Comparison of ENCODE assay signal across 30 cellular contexts in genomic region chr1:20836230-20836629, GRCh38.
"Had no signal": no experiment of that assay in that cellular context is flagged by ENCODE, and none has a peak within 500 bp of the region (broad histone marks: within the 10 kb centered on the region; RNA-seq: fewer than 3 reads in every experiment).

No MANE protein-coding gene starts in this region.

- DNase-seq: naive thymus-derived CD4-positive, alpha-beta T cell; natural killer cell; nucleus accumbens; pancreas; posterior cingulate gyrus; psoas muscle; right cardiac atrium; spleen; stimulated activated CD4-positive, alpha-beta T cell treated with anti-CD3 and anti-CD28 coated beads, Interleukin-12 subunit alpha, Interleukin-12 subunit beta, amount 100 ng/mL, for 4 hours; stimulated activated CD4-positive, alpha-beta T cell treated with anti-CD3 and anti-CD28 coated beads, Interleukin-1b, Interleukin-23, amount 100 ng/mL, for 48 hours; stimulated activated CD4-positive, alpha-beta T cell treated with anti-CD3 and anti-CD28 coated beads, Interleukin-4, amount 100 ng/mL, for 1 hour; stimulated activated CD4-positive, alpha-beta T cell treated with anti-CD3 and anti-CD28 coated beads, Interleukin-4, amount 100 ng/mL, for 4 hours; stimulated activated CD8-positive, alpha-beta memory T cell treated with anti-CD3 and anti-CD28 coated beads, Interleukin-4, amount 100 ng/mL, for 48 hours; stimulated activated naive B cell treated with anti-CD40 and anti-IgM and Interleukin-4, amounts not matched to agents 10 μg/mL and 1 μg/mL and 100 μg/mL, for 72 hours; stimulated activated naive CD4-positive, alpha-beta T cell treated with Interleukin-2 at 50 U/mL for 16 hours; stomach; thyroid gland; trophoblast cell; upper lobe of left lung had no signal

- H3K4me1 ChIP-seq: neural progenitor cell, pancreas, psoas muscle, stomach, upper lobe of left lung had no signal

- H3K27me3 Mint-ChIP-seq: naive thymus-derived CD4-positive, alpha-beta T cell; progenitor cell of endocrine pancreas; stimulated activated naive B cell treated with anti-CD40 and anti-IgM and Interleukin-4, amounts not matched to agents 10 μg/mL and 1 μg/mL and 100 μg/mL, for 72 hours; stimulated activated naive CD8-positive, alpha-beta T cell treated with anti-CD3 and anti-CD28 coated beads, Interleukin-15, Interleukin-2, amounts not matched to agents 100 ng/mL and 50 ng/mL, for 24 hours had no signal

- H3K27ac Mint-ChIP-seq: naive thymus-derived CD4-positive, alpha-beta T cell; natural killer cell; nephron; neural progenitor cell; progenitor cell of endocrine pancreas; stimulated activated naive B cell treated with anti-CD40 and anti-IgM and Interleukin-4, amounts not matched to agents 10 μg/mL and 1 μg/mL and 100 μg/mL, for 72 hours; stimulated activated naive CD8-positive, alpha-beta T cell treated with anti-CD3 and anti-CD28 coated beads, Interleukin-15, Interleukin-2, amounts not matched to agents 100 ng/mL and 50 ng/mL, for 24 hours had no signal

- H3K4me2 ChIP-seq: neural progenitor cell, smooth muscle cell had no signal

- H3K27me3 ChIP-seq: neural progenitor cell, pancreas, spleen, stomach, thyroid gland, tibial nerve, upper lobe of left lung, vagina had no signal

- ATAC-seq: naive thymus-derived CD4-positive, alpha-beta T cell; natural killer cell; pancreas; psoas muscle; right cardiac atrium; sciatic nerve; stimulated activated naive B cell treated with anti-CD40 and anti-IgM and Interleukin-4, amounts not matched to agents 10 μg/mL and 1 μg/mL and 100 μg/mL, for 72 hours had no signal

- H3K9me3 ChIP-seq: pancreas, psoas muscle, spleen, stomach, thoracic aorta, thyroid gland, tibial nerve, upper lobe of left lung, vagina had no signal

- H3K9me3 Mint-ChIP-seq: naive thymus-derived CD4-positive, alpha-beta T cell; natural killer cell; neural progenitor cell; stimulated activated naive B cell treated with anti-CD40 and anti-IgM and Interleukin-4, amounts not matched to agents 10 μg/mL and 1 μg/mL and 100 μg/mL, for 72 hours had no signal

- H3K4me3 ChIP-seq: neural progenitor cell, pancreas, psoas muscle, skin epidermis, smooth muscle cell, spleen, stomach, thoracic aorta, thyroid gland, tibial nerve, upper lobe of left lung, vagina had no signal

- H3K4me1 Mint-ChIP-seq: nephron; neural progenitor cell; stimulated activated naive B cell treated with anti-CD40 and anti-IgM and Interleukin-4, amounts not matched to agents 10 μg/mL and 1 μg/mL and 100 μg/mL, for 72 hours had no signal

- H3K4me3 Mint-ChIP-seq: naive thymus-derived CD4-positive, alpha-beta T cell; natural killer cell; nephron; neural progenitor cell; stimulated activated naive B cell treated with anti-CD40 and anti-IgM and Interleukin-4, amounts not matched to agents 10 μg/mL and 1 μg/mL and 100 μg/mL, for 72 hours; stimulated activated naive CD8-positive, alpha-beta T cell treated with anti-CD3 and anti-CD28 coated beads, Interleukin-15, Interleukin-2, amounts not matched to agents 100 ng/mL and 50 ng/mL, for 24 hours had no signal

- H3K36me3 Mint-ChIP-seq: natural killer cell had no signal

- H3K9ac ChIP-seq: neural progenitor cell had no signal

- H3K36me3 ChIP-seq: pancreas, thoracic aorta had no signal

- H2AFZ ChIP-seq: neural progenitor cell had no signal

- H3K27ac ChIP-seq: neural progenitor cell, pancreas, psoas muscle, skin epidermis, stomach, thoracic aorta, thyroid gland, tibial nerve, upper lobe of left lung, vagina had no signal

- FAIRE-seq: pancreas, urothelium cell line had no signal
